In the genomic region with DNA sequence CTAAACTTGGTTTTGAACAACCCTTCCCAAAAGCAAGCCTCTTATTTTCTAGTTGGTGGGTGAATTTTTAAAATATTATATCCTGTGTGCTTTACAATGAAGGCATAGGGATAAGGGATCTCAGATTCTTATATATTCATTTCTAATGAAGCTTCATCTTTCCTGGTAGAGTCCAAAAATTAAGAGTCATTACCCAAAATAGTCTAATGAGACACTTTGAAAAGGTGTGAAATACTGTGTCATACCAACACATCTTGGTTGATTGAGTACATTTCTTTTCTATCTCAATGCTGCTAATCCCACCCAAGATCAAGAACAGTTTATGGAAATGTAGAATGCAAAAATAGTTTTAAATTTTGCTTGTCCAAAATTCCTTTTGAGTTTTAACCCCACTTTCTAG, we compare ENCODE assay signal across 14 cellular contexts.
"Had no signal": no experiment of that assay in that cellular context is flagged by ENCODE, and none has a peak within 500 bp of the region (broad histone marks: within the 10 kb centered on the region; RNA-seq: fewer than 3 reads in every experiment).

No MANE protein-coding gene starts in this region.

- H3K36me3 ChIP-seq: ovary, tibial nerve had no signal

- H3K4me3 ChIP-seq: ovary had no signal

- H3K27me3 ChIP-seq: ovary had no signal

- H3K9me3 ChIP-seq: heart left ventricle, ovary, tibial nerve had no signal

- DNase-seq: activated effector memory CD4-positive, alpha-beta T cell treated with Interleukin-2 at 50 U/mL for 16 hours; activated T-cell treated with anti-CD3 and anti-CD28 coated beads, Interleukin-2, amount 50 U/mL, for 24 hours; amygdala; dorsolateral prefrontal cortex; heart left ventricle; ovary; stimulated activated CD4-positive, alpha-beta T cell treated with anti-CD3 and anti-CD28 coated beads, Interleukin-15, amount 100 ng/mL, for 24 hours; stimulated activated CD4-positive, alpha-beta T cell treated with anti-CD3 and anti-CD28 coated beads, Interleukin-4, amount 100 ng/mL, for 24 hours; stimulated activated naive CD8-positive, alpha-beta T cell treated with anti-CD3 and anti-CD28 coated beads, Interleukin-15, amount 100 ng/mL, for 72 hours; SW 1271 had no signal

- ATAC-seq: activated CD4-positive, CD25-positive, alpha-beta regulatory T cell treated with anti-CD3 and anti-CD28 coated beads, Interleukin-2, amount 50 U/mL, for 24 hours; esophagus mucosa; heart left ventricle; left lobe of liver; stimulated activated naive CD8-positive, alpha-beta T cell treated with anti-CD3 and anti-CD28 coated beads, Interleukin-15, amount 100 ng/mL, for 72 hours had no signal
